Comparison of ENCODE assay signal across 13 cellular contexts in genomic region chr9:127336086-127336485, GRCh38.
DNase-seq lines count a peak whose midpoint lies in the region; ATAC-seq and TF ChIP-seq lines count a peak whose summit lies in the region.
"Had no signal": no experiment of that assay in that cellular context is flagged by ENCODE, and none has a peak within 500 bp of the region (broad histone marks: within the 10 kb centered on the region; RNA-seq: fewer than 3 reads in every experiment).

No MANE protein-coding gene starts in this region.

- no peak overlapping the region for H3K4me3 ChIP-seq in gastroesophageal sphincter
- H3K4me3 ChIP-seq in skeletal muscle satellite cell (ENCODE audit: low read length) = no peak overlapping the region
- H3K4me3 ChIP-seq: BLaER1 had no signal

- ATAC-seq in gastroesophageal sphincter = no peak

- peaks cover 0 to 40% of the 10 kb centered on the region in 2 donors for H3K36me3 ChIP-seq in gastroesophageal sphincter
- H3K36me3 ChIP-seq in skeletal muscle satellite cell (ENCODE audit: insufficient read depth, low read length) = no peaks in the 10 kb centered on the region

- H3K4me2 ChIP-seq in skeletal muscle satellite cell (ENCODE audit: low read length) = peak overlapping the region; percentile 58
- H3K4me2 ChIP-seq: BLaER1 had no signal

- TF ChIP-seq CTCF in gastroesophageal sphincter (IDR thresholded peaks at IDR 0.05) = no peak

- peak overlapping the region; percentile 68 for H3K27ac ChIP-seq in angular gyrus (ENCODE audit: low read depth, low read length)
- H3K27ac ChIP-seq in gastroesophageal sphincter = peak overlapping the region; percentile 60 to 79 (median 60)
- H3K27ac ChIP-seq: BLaER1 had no signal

- H3K9me3 ChIP-seq in gastroesophageal sphincter = no peaks in the 10 kb centered on the region
- H3K9me3 ChIP-seq in skeletal muscle satellite cell (replicated peaks; ENCODE audit: low read length) = no peaks in the 10 kb centered on the region
- H3K9me3 ChIP-seq: BLaER1 had no signal

- H3K9ac ChIP-seq in skeletal muscle satellite cell (ENCODE audit: low read depth, low read length) = no peak overlapping the region
- H3K9ac ChIP-seq: BLaER1 had no signal

- no peak for TF ChIP-seq EP300 in gastroesophageal sphincter (IDR thresholded peaks at IDR 0.05)

- no peak for TF ChIP-seq POLR2A in gastroesophageal sphincter (IDR thresholded peaks at IDR 0.05)

- WGBS in gastroesophageal sphincter (ENCODE audit: low coverage in 1 of 2), 2 donors = 79 to 89% methylated on average over 5 of the region's 5 CpGs

- DNase-seq in ELR (ENCODE audit: low read depth) (peak; percentile 38), DMS153 (lab: John Stamatoyannopoulos, UW) (no peak), foreskin melanocyte (no peak), NCI-H524 treated with DMSO at 0.1 percent for 48 hours (lab: John Stamatoyannopoulos, UW) (no peak), NOMO-1 treated with dmso at 0.1 percent for 144 hours (lab: John Stamatoyannopoulos, UW; ENCODE audit: unreplicated experiment) (no peak)
- DNase-seq: GDM1; immature natural killer cell; SHP77; stimulated activated CD4-positive, alpha-beta T cell treated with anti-CD3 and anti-CD28 coated beads, Interleukin-15, amount 100 ng/mL, for 24 hours had no signal

- H3K27me3 ChIP-seq in gastroesophageal sphincter (no peaks in the 10 kb centered on the region), skeletal muscle satellite cell (ENCODE audit: control insufficient read depth, insufficient read depth, low read length) (peaks cover 2% of the 10 kb centered on the region)
- H3K27me3 ChIP-seq: BLaER1 had no signal

- H3K4me1 ChIP-seq in gastroesophageal sphincter (peaks cover 11 to 62% (median 29%) of the 10 kb centered on the region in 3 donors), skeletal muscle satellite cell (ENCODE audit: control insufficient read depth, insufficient read depth, low read length) (peaks cover 25% of the 10 kb centered on the region)
- H3K4me1 ChIP-seq: BLaER1 had no signal
